11 cellular contexts compared by ENCODE assay signal in genomic region chr15:65083262-65083701, GRCh38. TPM values are rescaled to one million over a fixed set of nuclear protein-coding genes. Genes with fewer than 3 reads are reported as not detected.
A peak's percentile ranks its signal among the peaks of the same experiment; 100 is the strongest.
DNase-seq lines count a peak whose midpoint lies in the region; ATAC-seq and TF ChIP-seq lines count a peak whose summit lies in the region.
"Had no signal": no experiment of that assay in that cellular context is flagged by ENCODE, and none has a peak within 500 bp of the region (broad histone marks: within the 10 kb centered on the region; RNA-seq: fewer than 3 reads in every experiment).

No MANE protein-coding gene starts in this region.

- H3K23ac ChIP-seq in H9 (ENCODE audit: insufficient read length, low read depth, low read length) = no peak overlapping the region

- CTCF ChIA-PET in WTC11 (lab: Charles Lee) = interaction anchor here (0.5 to 15.1 kb wide), 18 partner anchors 10 to 203 kb away, joined by 3 to 308 read pairs (median 4); partner anchors contain the start of genes CLPX and RASL12

- no peaks in the 10 kb centered on the region for H3K9me3 ChIP-seq in H9 (ENCODE audit: control insufficient read depth, low read depth, low read length)

- H3K27me3 Mint-ChIP-seq in H9 (ENCODE audit: low read depth) = peaks cover 32% of the 10 kb centered on the region
- peaks cover 16% of the 10 kb centered on the region for H3K27me3 Mint-ChIP-seq in WTC11 (ENCODE audit: low read depth)

- H4K91ac ChIP-seq in H9 (ENCODE audit: insufficient read length, low read depth, low read length) = no peak overlapping the region

- TF ChIP-seq CTCF in H9 (conservative IDR thresholded peaks at IDR 0.05) (peak; percentile 51; the same call in 2 of the 3 replicates), WTC11 (IDR thresholded peaks at IDR 0.05) (no peak)

- ATAC-seq in WTC11 (peak; percentile 40), HG02885 (IDR thresholded peaks at IDR 0.05; ENCODE audit: poor library complexity, unreplicated experiment) (no peak), HG03108 (IDR thresholded peaks at IDR 0.05; ENCODE audit: unreplicated experiment) (no peak)

- no CpG with 5 or more reads among the region's 7 CpGs for WGBS in H9 (ENCODE audit: extremely low coverage, insufficient read length, low lambda C conversion rate)

- H3K27ac ChIP-seq in H9 (ENCODE audit: insufficient read length, low read depth, low read length) = peak overlapping the region; percentile 73
- H3K27ac ChIP-seq: HL-60 had no signal

- POLR2A ChIA-PET in WTC11 (lab: Charles Lee) = interaction anchor here (0.6 to 3.3 kb wide), 3 partner anchors 16 to 23 kb away, joined by 5 to 12 read pairs (median 11); partner anchors contain the start of gene RASL12

- peaks cover 16% of the 10 kb centered on the region; the same call in 1 of the 2 replicates for H3K4me1 ChIP-seq in H9 (ENCODE audit: insufficient read depth, low read length)

- H3K27ac Mint-ChIP-seq in H9 = peak overlapping the region in 2 of 3 experiments; percentile 88 to 91; a peak in 4 of 7 replicates
- peak overlapping the region; percentile 83 for H3K27ac Mint-ChIP-seq in WTC11
- H3K27ac Mint-ChIP-seq: activated naive CD8-positive, alpha-beta T cell treated with anti-CD3 and anti-CD28 coated beads, Interleukin-2, amount 50 U/mL, for 24 hours had no signal

- peak overlapping the region; percentile 32 for H3K4me2 ChIP-seq in H9 (ENCODE audit: insufficient read depth, insufficient read length, low read length)

- H3K79me1 ChIP-seq in H9 (ENCODE audit: insufficient read depth, low read depth, low read length, poor library complexity, severe bottlenecking) = no peaks in the 10 kb centered on the region

- no peak overlapping the region for H2BK20ac ChIP-seq in H9 (ENCODE audit: low read depth, low read length, poor library complexity, severe bottlenecking)

- H3K56ac ChIP-seq in H9 (ENCODE audit: insufficient read length, low read depth, low read length) = no peak overlapping the region

- no peak overlapping the region for H2AK5ac ChIP-seq in H9 (ENCODE audit: insufficient read length, low read length)

- no peak overlapping the region for H3K14ac ChIP-seq in H9 (ENCODE audit: insufficient read depth, low read length)

- no peak overlapping the region for H2BK15ac ChIP-seq in H9 (ENCODE audit: low read depth, low read length)

- H3K4me3 Mint-ChIP-seq in H9 (peak overlapping the region; percentile 39 to 66), WTC11 (peak overlapping the region; percentile 52)
- H3K4me3 Mint-ChIP-seq: activated naive CD8-positive, alpha-beta T cell treated with anti-CD3 and anti-CD28 coated beads, Interleukin-2, amount 50 U/mL, for 24 hours had no signal

- no peak overlapping the region for H2AFZ ChIP-seq in H9 (ENCODE audit: low read length)

- H3K23me2 ChIP-seq in H9 (ENCODE audit: insufficient read length, low read depth, low read length, poor library complexity, severe bottlenecking) = no peaks in the 10 kb centered on the region

- no peak overlapping the region for H3K4ac ChIP-seq in H9 (ENCODE audit: low read depth, low read length)

- H4K5ac ChIP-seq in H9 (ENCODE audit: insufficient read length, low read depth, low read length) = no peak overlapping the region

- no peaks in the 10 kb centered on the region for H4K20me1 ChIP-seq in H9 (ENCODE audit: control insufficient read depth, insufficient read depth, insufficient read length)

- H3K36me3 Mint-ChIP-seq in H9 (ENCODE audit: insufficient read depth in 1 of 3, low read depth in 3 of 3) = no peaks in the 10 kb centered on the region
- H3K36me3 Mint-ChIP-seq in WTC11 = no peaks in the 10 kb centered on the region

- H2BK12ac ChIP-seq in H9 (ENCODE audit: insufficient read length, low read depth, low read length) = no peak overlapping the region

- H2BK5ac ChIP-seq in H9 (ENCODE audit: insufficient read length, low read length) = no peak overlapping the region

- H3T11ph ChIP-seq in H9 (ENCODE audit: low read length) = no peak overlapping the region

- DNase-seq in H9 = peak; percentile 61
- peak; percentile 42 for DNase-seq in WTC11 (ENCODE audit: low spot score)
- DNase-seq in head of caudate nucleus = peak in 22 of 42 donors; percentile 26 to 71 (median 52)
- DNase-seq in retina = peak; percentile 75
- DNase-seq in CD1c-positive myeloid dendritic cell (ENCODE audit: extremely low spot score) = no peak
- DNase-seq in NCI-H226 = no peak
- DNase-seq: NCI-H526 treated with DMSO at 0.1 percent for 48 hours had no signal

- H3K4me1 Mint-ChIP-seq in H9 (peaks cover 53 to 67% of the 10 kb centered on the region in 2 experiments), WTC11 (peaks cover 72% of the 10 kb centered on the region)

- intact Hi-C loops in head of caudate nucleus (cut with DNase I) = no loop called here

- no peaks in the 10 kb centered on the region for H3K27me3 ChIP-seq in H9 (ENCODE audit: insufficient read depth, low read length)

- no peaks in the 10 kb centered on the region for H3K79me2 ChIP-seq in H9 (ENCODE audit: insufficient read depth, low read length)

- no peak overlapping the region for H3K18ac ChIP-seq in H9 (ENCODE audit: insufficient read length, low read depth, low read length)

- no peak overlapping the region for H2BK120ac ChIP-seq in H9 (ENCODE audit: low read depth, low read length, poor library complexity, severe bottlenecking)

- no peak overlapping the region for H4K8ac ChIP-seq in H9 (replicated peaks; ENCODE audit: insufficient read length, low read depth, low read length)

- no peaks in the 10 kb centered on the region; a peak in 2 of 5 replicates for H3K9me3 Mint-ChIP-seq in H9
- H3K9me3 Mint-ChIP-seq in WTC11 = no peaks in the 10 kb centered on the region
- H3K9me3 Mint-ChIP-seq: activated naive CD8-positive, alpha-beta T cell treated with anti-CD3 and anti-CD28 coated beads, Interleukin-2, amount 50 U/mL, for 24 hours had no signal

- no peak overlapping the region for H3K9ac ChIP-seq in H9 (ENCODE audit: extremely low read depth, insufficient read length, low read length)

TF ChIP-seq in WTC11, 78 proteins besides CTCF, POLR2A, EP300 and RAD21:
- no peak for TF ChIP-seq IRF2 (CRISPR knock-in tag; IDR thresholded peaks at IDR 0.05; ENCODE audit: borderline replicate concordance, low read depth)
- peak; percentile 47; the same call in 1 of the 2 replicates for TF ChIP-seq FOXK1 (CRISPR knock-in tag; IDR thresholded peaks at IDR 0.05)
- TF ChIP-seq NFATC4 (CRISPR knock-in tag; IDR thresholded peaks at IDR 0.05) = no peak
- no peak for TF ChIP-seq CDX4 (CRISPR knock-in tag; IDR thresholded peaks at IDR 0.05; ENCODE audit: borderline replicate concordance)
- TF ChIP-seq ZNF532 (CRISPR knock-in tag; IDR thresholded peaks at IDR 0.05; ENCODE audit: borderline replicate concordance) = no peak
TF ChIP-seq in WTC11: peak in this region for 1.

RNA-seq across cellular contexts. Expression of gene KBTBD13, which starts 6.7 kb away (rescaled TPM):
- not detected in 2 replicates for total RNA-seq in H9 (2021)
- total RNA-seq in WTC11 (2021) = 0.05 TPM in 1 of 3 replicates, not detected in the others

RNA-seq across cellular contexts. Expression of gene RASL12, which starts 15.5 kb away (rescaled TPM):
- total RNA-seq in H9 (2021) (7.5 and 7.7 TPM in 2 replicates), WTC11 (2021) (5.6 to 6.8 TPM (median 6.5 TPM) in 3 replicates)

RNA-seq across cellular contexts. Expression of gene UBAP1L, which starts 31.7 kb away (rescaled TPM):
- 2.6 and 3.0 TPM in 2 replicates for total RNA-seq in H9 (2021)
- total RNA-seq in WTC11 (2021) = 2.0 to 2.9 TPM (median 2.2 TPM) in 3 replicates

RNA-seq across cellular contexts. Expression of gene SLC51B, which starts 38.1 kb away (rescaled TPM):
- total RNA-seq in H9 (2021) (not detected in 2 replicates), WTC11 (2021) (not detected in 3 replicates)

RNA-seq across cellular contexts. Expression of gene PDCD7, which starts 50.3 kb away (rescaled TPM):
- 35.2 and 38.1 TPM in 2 replicates for total RNA-seq in H9 (2021)
- total RNA-seq in WTC11 (2021) = 23.5 to 25.4 TPM (median 25.4 TPM) in 3 replicates

Comparison
In these comparisons a context has a peak if more than half of its experiments do, and no peak if none do; other contexts are left out.
1. DNase-seq: peak in H9 (single experiment), WTC11 (single experiment), head of caudate nucleus (22 of 42) and retina (single experiment); none in CD1c-positive myeloid dendritic cell (single experiment) and NCI-H226 (single experiment).